1 cellular context compared by ENCODE assay signal in the genomic region with DNA sequence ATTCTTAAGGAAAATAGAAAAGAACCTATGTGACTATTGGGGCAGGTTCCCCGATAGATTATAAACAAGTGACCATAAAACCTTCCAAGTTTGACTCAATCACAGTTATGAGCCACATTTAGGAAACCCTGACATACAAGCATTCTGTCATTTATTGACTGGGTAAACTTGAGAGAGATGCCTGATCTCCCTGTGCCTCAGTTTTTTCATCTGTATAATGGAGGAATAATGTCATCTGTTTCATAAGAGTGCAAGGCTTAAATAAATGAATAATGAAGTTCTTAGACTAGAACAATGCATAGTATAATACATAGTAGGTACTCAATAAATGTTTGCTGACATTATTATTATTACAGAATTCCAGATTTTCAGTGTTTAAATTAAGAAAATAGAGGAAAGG.
TF ChIP-seq lines count a peak whose summit lies in the region.

No MANE protein-coding gene starts in this region.

TF ChIP-seq in GM23338, 12 proteins besides CTCF, POLR2A, EP300 and RAD21 (continued from another document):
- TF ChIP-seq, protein P1, sequence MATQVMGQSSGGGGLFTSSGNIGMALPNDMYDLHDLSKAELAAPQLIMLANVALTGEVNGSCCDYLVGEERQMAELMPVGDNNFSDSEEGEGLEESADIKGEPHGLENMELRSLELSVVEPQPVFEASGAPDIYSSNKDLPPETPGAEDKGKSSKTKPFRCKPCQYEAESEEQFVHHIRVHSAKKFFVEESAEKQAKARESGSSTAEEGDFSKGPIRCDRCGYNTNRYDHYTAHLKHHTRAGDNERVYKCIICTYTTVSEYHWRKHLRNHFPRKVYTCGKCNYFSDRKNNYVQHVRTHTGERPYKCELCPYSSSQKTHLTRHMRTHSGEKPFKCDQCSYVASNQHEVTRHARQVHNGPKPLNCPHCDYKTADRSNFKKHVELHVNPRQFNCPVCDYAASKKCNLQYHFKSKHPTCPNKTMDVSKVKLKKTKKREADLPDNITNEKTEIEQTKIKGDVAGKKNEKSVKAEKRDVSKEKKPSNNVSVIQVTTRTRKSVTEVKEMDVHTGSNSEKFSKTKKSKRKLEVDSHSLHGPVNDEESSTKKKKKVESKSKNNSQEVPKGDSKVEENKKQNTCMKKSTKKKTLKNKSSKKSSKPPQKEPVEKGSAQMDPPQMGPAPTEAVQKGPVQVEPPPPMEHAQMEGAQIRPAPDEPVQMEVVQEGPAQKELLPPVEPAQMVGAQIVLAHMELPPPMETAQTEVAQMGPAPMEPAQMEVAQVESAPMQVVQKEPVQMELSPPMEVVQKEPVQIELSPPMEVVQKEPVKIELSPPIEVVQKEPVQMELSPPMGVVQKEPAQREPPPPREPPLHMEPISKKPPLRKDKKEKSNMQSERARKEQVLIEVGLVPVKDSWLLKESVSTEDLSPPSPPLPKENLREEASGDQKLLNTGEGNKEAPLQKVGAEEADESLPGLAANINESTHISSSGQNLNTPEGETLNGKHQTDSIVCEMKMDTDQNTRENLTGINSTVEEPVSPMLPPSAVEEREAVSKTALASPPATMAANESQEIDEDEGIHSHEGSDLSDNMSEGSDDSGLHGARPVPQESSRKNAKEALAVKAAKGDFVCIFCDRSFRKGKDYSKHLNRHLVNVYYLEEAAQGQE (IDR thresholded peaks at IDR 0.05; ENCODE audit: unreplicated experiment), result no peak
- TF ChIP-seq, protein P2, sequence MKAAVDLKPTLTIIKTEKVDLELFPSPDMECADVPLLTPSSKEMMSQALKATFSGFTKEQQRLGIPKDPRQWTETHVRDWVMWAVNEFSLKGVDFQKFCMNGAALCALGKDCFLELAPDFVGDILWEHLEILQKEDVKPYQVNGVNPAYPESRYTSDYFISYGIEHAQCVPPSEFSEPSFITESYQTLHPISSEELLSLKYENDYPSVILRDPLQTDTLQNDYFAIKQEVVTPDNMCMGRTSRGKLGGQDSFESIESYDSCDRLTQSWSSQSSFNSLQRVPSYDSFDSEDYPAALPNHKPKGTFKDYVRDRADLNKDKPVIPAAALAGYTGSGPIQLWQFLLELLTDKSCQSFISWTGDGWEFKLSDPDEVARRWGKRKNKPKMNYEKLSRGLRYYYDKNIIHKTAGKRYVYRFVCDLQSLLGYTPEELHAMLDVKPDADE (IDR thresholded peaks at IDR 0.05), result no peak
- TF ChIP-seq NANOG (IDR thresholded peaks at IDR 0.05; ENCODE audit: borderline replicate concordance) (no peak), POLR2AphosphoS5 (IDR thresholded peaks at IDR 0.05; ENCODE audit: low read depth) (no peak), CREB1 (CRISPR knock-in tag; IDR thresholded peaks at IDR 0.05; ENCODE audit: low read depth) (no peak), ZNF331 (CRISPR knock-in tag; IDR thresholded peaks at IDR 0.05; ENCODE audit: low read depth) (no peak), JUNB (IDR thresholded peaks at IDR 0.05; ENCODE audit: unreplicated experiment) (no peak)
